Comparison of ENCODE assay signal across 2 cellular contexts in genomic region chr7:151571471-151571870, GRCh38.
TF ChIP-seq lines count a peak whose summit lies in the region.

No MANE protein-coding gene starts in this region.

TF ChIP-seq in HepG2, 621 proteins besides CTCF, POLR2A, EP300 and RAD21:
- no peak for TF ChIP-seq ZC3H13 (CRISPR knock-in tag; IDR thresholded peaks at IDR 0.05)
- peak; percentile 46; the same call in 1 of the 2 replicates for TF ChIP-seq CEBPB (IDR thresholded peaks at IDR 0.05; ENCODE audit: borderline replicate concordance, low read depth, low read length)
TF ChIP-seq in HepG2: peak in this region for 1.

TF ChIP-seq in HEK293T, 16 proteins besides CTCF, POLR2A, EP300 and RAD21:
- no peak for TF ChIP-seq L3MBTL2 (conservative IDR thresholded peaks at IDR 0.05)
- no peak for TF ChIP-seq LEF1 (IDR thresholded peaks at IDR 0.05; ENCODE audit: borderline replicate concordance)
- TF ChIP-seq ZNF384 (IDR thresholded peaks at IDR 0.05): no peak
- TF ChIP-seq ARNT (IDR thresholded peaks at IDR 0.05): no peak
- no peak for TF ChIP-seq PKNOX1 (IDR thresholded peaks at IDR 0.05)
- no peak for TF ChIP-seq CTBP1 (IDR thresholded peaks at IDR 0.05; ENCODE audit: borderline replicate concordance)
- TF ChIP-seq NFRKB (IDR thresholded peaks at IDR 0.05): no peak
- TF ChIP-seq FOXA1 (IDR thresholded peaks at IDR 0.05): no peak
- TF ChIP-seq TARDBP (IDR thresholded peaks at IDR 0.05): no peak
- no peak for TF ChIP-seq FOXK2 (IDR thresholded peaks at IDR 0.05)
